12 cellular contexts compared by ENCODE assay signal in genomic region chr15:44215594-44215993, GRCh38. TPM values are rescaled to one million over a fixed set of nuclear protein-coding genes. Genes with fewer than 3 reads are reported as not detected.
DNase-seq lines count a peak whose midpoint lies in the region; ATAC-seq and TF ChIP-seq lines count a peak whose summit lies in the region.
"Had no signal": no experiment of that assay in that cellular context is flagged by ENCODE, and none has a peak within 500 bp of the region (broad histone marks: within the 10 kb centered on the region; RNA-seq: fewer than 3 reads in every experiment).

No MANE protein-coding gene starts in this region.

- ATAC-seq in PC-3 (peak; percentile 97), heart left ventricle (no peak)
- ATAC-seq: activated T-cell treated with anti-CD3 and anti-CD28 coated beads, Interleukin-2, amount 50 U/mL, for 4 hours; natural killer cell had no signal

- H4K20me1 ChIP-seq in PC-3 (ENCODE audit: low read length): no peaks in the 10 kb centered on the region

- peaks cover 4% of the 10 kb centered on the region for H3K79me1 ChIP-seq in trophoblast cell (ENCODE audit: low read length)

- POLR2A ChIA-PET in PC-3 (lab: Charles Lee; ENCODE audit: unreplicated experiment): no interaction called here

- H3K79me2 ChIP-seq in PC-3 (ENCODE audit: low read length) (no peaks in the 10 kb centered on the region), trophoblast cell (ENCODE audit: control insufficient read depth, insufficient read depth, low read length, poor library complexity) (no peaks in the 10 kb centered on the region)

- H3K4me3 ChIP-seq in PC-3 (ENCODE audit: low read length) (no peak overlapping the region), trophoblast cell (ENCODE audit: low read depth, low read length) (no peak overlapping the region), heart left ventricle (no peak overlapping the region)

- BruUV-seq in PC-3 (replicated peaks; lab: Mats Ljungman, UMichigan): no TSS peak

- no peaks in the 10 kb centered on the region for H3K36me3 ChIP-seq in PC-3 (ENCODE audit: low read depth, low read length)
- no peaks in the 10 kb centered on the region for H3K36me3 ChIP-seq in trophoblast cell (ENCODE audit: control insufficient read depth in 1 of 2, insufficient read depth in 2 of 2, low read length in 2 of 2)
- no peaks in the 10 kb centered on the region for H3K36me3 ChIP-seq in heart left ventricle

- H3K27me3 ChIP-seq in PC-3 (ENCODE audit: low read length) (no peaks in the 10 kb centered on the region), trophoblast cell (ENCODE audit: insufficient read depth, low read length) (no peaks in the 10 kb centered on the region), heart left ventricle (peaks cover 0 to 16% (median 0%) of the 10 kb centered on the region in 9 donors)

- no peaks in the 10 kb centered on the region for H3F3A ChIP-seq in PC-3 (ENCODE audit: low read length, unreplicated experiment)

- no peak overlapping the region for H4K8ac ChIP-seq in trophoblast cell (ENCODE audit: low read depth, low read length)

- H4K12ac ChIP-seq in trophoblast cell (ENCODE audit: low read depth, low read length): no peak overlapping the region

- CTCF ChIA-PET in PC-3 (lab: Charles Lee): interaction anchor here (0.7 kb wide), 1 partner anchor 347 kb away, joined by 6 read pairs; no protein-coding TSS in a partner anchor

- no peak overlapping the region for H2AK5ac ChIP-seq in trophoblast cell (ENCODE audit: low read length)

- no peaks in the 10 kb centered on the region for H3K9me3 ChIP-seq in PC-3 (ENCODE audit: low read length)
- no peaks in the 10 kb centered on the region for H3K9me3 ChIP-seq in trophoblast cell (ENCODE audit: insufficient read depth, low read depth, low read length)
- no peaks in the 10 kb centered on the region for H3K9me3 ChIP-seq in heart left ventricle

- H3K9ac ChIP-seq in PC-3 (ENCODE audit: low read length) (no peak overlapping the region), trophoblast cell (ENCODE audit: low read length) (no peak overlapping the region)

- H3K14ac ChIP-seq in trophoblast cell (ENCODE audit: low read length): no peak overlapping the region

- WGBS in trophoblast cell (ENCODE audit: extremely low coverage, insufficient coverage, insufficient read length): no CpG with 5 or more reads among the region's 3 CpGs
- WGBS in heart left ventricle, 4 donors: 42 to 66% (median 51%) methylated on average over 3 of the region's 3 CpGs

- H2AFZ ChIP-seq in PC-3 (ENCODE audit: low read length) (no peak overlapping the region), trophoblast cell (ENCODE audit: insufficient read depth, low read length, poor library complexity) (no peak overlapping the region)

- DNase-seq in EH (ENCODE audit: low read depth) (peak; percentile 95), PC-3 (peak; percentile 97), dermis blood vessel endothelial cell (peak; percentile 32), trophoblast cell (no peak), LoVo (ENCODE audit: low spot score) (no peak), mucosa of gallbladder (ENCODE audit: low spot score) (no peak), heart left ventricle (no peak)
- DNase-seq in activated CD4-positive, alpha-beta T cell treated with anti-CD3 and anti-CD28 coated beads, Interleukin-2, amount 50 U/mL, for 4 hours: no peak
- DNase-seq: activated T-cell treated with anti-CD3 and anti-CD28 coated beads, Interleukin-2, amount 50 U/mL, for 4 hours; GDM1; natural killer cell; stimulated activated naive CD4-positive, alpha-beta T cell had no signal

- H3K18ac ChIP-seq in trophoblast cell (ENCODE audit: low read length): no peak overlapping the region

- H3K4me2 ChIP-seq in PC-3 (ENCODE audit: low read length): peak overlapping the region; percentile 63
- peak overlapping the region; percentile 10 for H3K4me2 ChIP-seq in trophoblast cell (ENCODE audit: low read length)

- intact Hi-C loops in PC-3 (cut with micrococcal nuclease) (loop anchor here (1.0 to 2.0 kb wide), 4 partner anchors 8 to 113 kb away; partner anchors contain the start of gene FRMD5), heart left ventricle (cut with DNase I) (loop anchor here in 8 of 10 donors (5.0 to 10.0 kb wide), 5 partner anchors 308 to 343 kb away; no protein-coding TSS in a partner anchor)

- TF ChIP-seq POLR2A in heart left ventricle (IDR thresholded peaks at IDR 0.05): no peak

- peaks cover 20% of the 10 kb centered on the region for H3K4me1 ChIP-seq in PC-3 (ENCODE audit: insufficient read depth, low read length)
- peaks cover 0 to 12% of the 10 kb centered on the region in 2 experiments for H3K4me1 ChIP-seq in trophoblast cell (ENCODE audit: control insufficient read depth in 1 of 2, insufficient read depth in 2 of 2, low read length in 2 of 2)
- H3K4me1 ChIP-seq in heart left ventricle: no peaks in the 10 kb centered on the region

- no peak overlapping the region for H3K23ac ChIP-seq in trophoblast cell (ENCODE audit: low read length)

- TF ChIP-seq CTCF in PC-3 (conservative IDR thresholded peaks at IDR 0.05; ENCODE audit: low read depth, low read length) (no peak), heart left ventricle (IDR thresholded peaks at IDR 0.05) (no peak)

- no peak overlapping the region for H3K4ac ChIP-seq in trophoblast cell (ENCODE audit: low read depth, low read length)

- no peak overlapping the region for H2BK12ac ChIP-seq in trophoblast cell (ENCODE audit: low read length)

- H2BK120ac ChIP-seq in trophoblast cell (ENCODE audit: insufficient read depth, low read length, poor library complexity): no peak overlapping the region

- peak overlapping the region; percentile 67 for H3K27ac ChIP-seq in PC-3 (ENCODE audit: low read length)
- peak overlapping the region; percentile 69 for H3K27ac ChIP-seq in trophoblast cell (ENCODE audit: low read depth, low read length)
- no peak overlapping the region for H3K27ac ChIP-seq in heart left ventricle

- no peaks in the 10 kb centered on the region for H3K9me2 ChIP-seq in PC-3 (replicated peaks; ENCODE audit: low read length)

- H4K91ac ChIP-seq in trophoblast cell (ENCODE audit: low read depth, low read length): no peak overlapping the region

- H2BK5ac ChIP-seq in trophoblast cell (ENCODE audit: low read depth, low read length, poor library complexity): no peak overlapping the region

RNA-seq across cellular contexts. Expression of gene FRMD5, which starts 20.5 kb away (rescaled TPM):
- 8.7 and 12.2 TPM in 2 replicates for total RNA-seq in PC-3 (2014; rRNA removed)
- total RNA-seq in dermis blood vessel endothelial cell: 1.5 and 3.4 TPM in 2 replicates
- polyA plus RNA-seq in trophoblast cell (2013): 2.1 and 2.2 TPM in 2 replicates
- total RNA-seq in mucosa of gallbladder: 3.3 TPM
- 100 to 1,000 TPM in 1 of 9 donors, 10 to 100 TPM in 8; 35.4 to 110 (median 70.0) TPM for total RNA-seq in heart left ventricle
- polyA plus RNA-seq in heart left ventricle: 10 to 100 TPM; 12.5 to 13.3 TPM
- total RNA-seq: natural killer cell had no signal

Comparison
In these comparisons a context has a peak if more than half of its experiments do, and no peak if none do; other contexts are left out.
1. DNase-seq: peak in EH (single experiment), PC-3 (single experiment) and dermis blood vessel endothelial cell (single experiment); none in trophoblast cell (0 of 2), activated CD4-positive, alpha-beta T cell treated with anti-CD3 and anti-CD28 coated beads, Interleukin-2, amount 50 U/mL, for 4 hours (0 of 2), LoVo (single experiment), mucosa of gallbladder (single experiment) and heart left ventricle (0 of 5).
2. H3K27ac ChIP-seq: peak in PC-3 (single experiment) and trophoblast cell (single experiment); none in heart left ventricle (0 of 12).